In genomic region chr2:229921101-229921891, GRCh38 we compare ENCODE assay signal across 1 cellular context.
TF ChIP-seq lines count a peak whose summit lies in the region.

No MANE protein-coding gene starts in this region.

TF ChIP-seq in HepG2, 621 proteins besides CTCF, POLR2A, EP300 and RAD21 (continued from another document):
- TF ChIP-seq RXRA (CRISPR knock-in tag; IDR thresholded peaks at IDR 0.05) (peak; percentile 45; the same call in 1 of the 2 replicates), LRRFIP1 (CRISPR knock-in tag; conservative IDR thresholded peaks at IDR 0.05) (no peak), ONECUT2 (CRISPR knock-in tag; IDR thresholded peaks at IDR 0.05) (0 out of 2 replicates have a peak, but pooled peaks have one; percentile 34), HNF4A (CRISPR knock-in tag; IDR thresholded peaks at IDR 0.05) (peak; percentile 40; the same call in 1 of the 2 replicates), ZNF350 (CRISPR knock-in tag; IDR thresholded peaks at IDR 0.05; ENCODE audit: borderline replicate concordance, low read depth) (no peak), ZNF329 (CRISPR knock-in tag; IDR thresholded peaks at IDR 0.05; ENCODE audit: low read depth) (no peak), KDM1A (CRISPR knock-in tag; IDR thresholded peaks at IDR 0.05) (no peak), THAP8 (CRISPR knock-in tag; IDR thresholded peaks at IDR 0.05; ENCODE audit: borderline replicate concordance) (no peak), MATR3 (CRISPR knock-in tag; IDR thresholded peaks at IDR 0.05) (no peak), SP1 (IDR thresholded peaks at IDR 0.05) (no peak), SP1 (CRISPR knock-in tag; IDR thresholded peaks at IDR 0.05) (no peak), ARID4A (CRISPR knock-in tag; IDR thresholded peaks at IDR 0.05; ENCODE audit: borderline replicate concordance) (peak; percentile 14; the same call in 1 of the 2 replicates), ZNF572 (CRISPR knock-in tag; IDR thresholded peaks at IDR 0.05) (no peak), EEA1 (CRISPR knock-in tag; IDR thresholded peaks at IDR 0.05; ENCODE audit: borderline replicate concordance) (no peak), ZNF724P (CRISPR knock-in tag; IDR thresholded peaks at IDR 0.05; ENCODE audit: borderline replicate concordance) (no peak), NR1H2 (CRISPR knock-in tag; IDR thresholded peaks at IDR 0.05; ENCODE audit: borderline replicate concordance, low read depth) (no peak), PCBP1 (IDR thresholded peaks at IDR 0.05; ENCODE audit: borderline replicate concordance, low read depth, low read length) (0 out of 2 replicates have a peak, but pooled peaks have one; percentile 87), SKIL (CRISPR knock-in tag; IDR thresholded peaks at IDR 0.05; ENCODE audit: borderline replicate concordance) (no peak), SRF (IDR thresholded peaks at IDR 0.05; ENCODE audit: low read depth, low read length) (0 out of 2 replicates have a peak, but pooled peaks have one; percentile 42), TMF1 (CRISPR knock-in tag; IDR thresholded peaks at IDR 0.05; ENCODE audit: low read depth) (no peak; the same call in 1 of the 2 replicates), BCL6 (CRISPR knock-in tag; IDR thresholded peaks at IDR 0.05) (no peak), ZNF275 (CRISPR knock-in tag; IDR thresholded peaks at IDR 0.05; ENCODE audit: borderline replicate concordance) (no peak; the same call in 1 of the 2 replicates), ZNF3 (CRISPR knock-in tag; IDR thresholded peaks at IDR 0.05) (no peak), HHEX (CRISPR knock-in tag; IDR thresholded peaks at IDR 0.05) (no peak), ZNF362 (CRISPR knock-in tag; IDR thresholded peaks at IDR 0.05; ENCODE audit: borderline replicate concordance) (peak; percentile 42; the same call in 1 of the 2 replicates), SMC3 (IDR thresholded peaks at IDR 0.05; ENCODE audit: low read length) (no peak), ZNF12 (CRISPR knock-in tag; IDR thresholded peaks at IDR 0.05) (no peak), JUNB (CRISPR knock-in tag; IDR thresholded peaks at IDR 0.05; ENCODE audit: borderline replicate concordance) (no peak), NFIC (IDR thresholded peaks at IDR 0.05; ENCODE audit: low read length) (no peak), GRHL1 (CRISPR knock-in tag; conservative IDR thresholded peaks at IDR 0.05) (no peak), KMT2B (CRISPR knock-in tag; IDR thresholded peaks at IDR 0.05) (peak; percentile 75)
